In genomic region chr11:19703211-19703610, GRCh38 we compare ENCODE assay signal across 24 cellular contexts. TPM values are rescaled to one million over a fixed set of nuclear protein-coding genes. Genes with fewer than 3 reads are reported as not detected.
A peak's percentile ranks its signal among the peaks of the same experiment; 100 is the strongest.
DNase-seq lines count a peak whose midpoint lies in the region; ATAC-seq and TF ChIP-seq lines count a peak whose summit lies in the region.
"Had no signal": no experiment of that assay in that cellular context is flagged by ENCODE, and none has a peak within 500 bp of the region (broad histone marks: within the 10 kb centered on the region; RNA-seq: fewer than 3 reads in every experiment).

No MANE protein-coding gene starts in this region.

- no peak overlapping the region for H3K4me2 ChIP-seq in neural progenitor cell

- peak overlapping the region; percentile 46 for H3K27ac Mint-ChIP-seq in neural progenitor cell
- H3K27ac Mint-ChIP-seq: activated naive CD4-positive, alpha-beta T cell treated with anti-CD3 and anti-CD28 coated beads, Interleukin-2, amount 10 ng/mL, durations not matched to agents 7 days and 5 days; activated T-cell treated with anti-CD3 and anti-CD28 coated beads, Interleukin-2, amount 50 U/mL, for 72 hours; CD4-positive, alpha-beta T cell had no signal

- peaks cover 68% of the 10 kb centered on the region for H3K4me1 Mint-ChIP-seq in neural progenitor cell
- H3K4me1 Mint-ChIP-seq: activated naive CD4-positive, alpha-beta T cell treated with anti-CD3 and anti-CD28 coated beads, Interleukin-2, amount 10 ng/mL, durations not matched to agents 7 days and 5 days had no signal

- H3F3A ChIP-seq in neural progenitor cell (ENCODE audit: low read depth): peaks cover 3% of the 10 kb centered on the region

- no peaks in the 10 kb centered on the region for H3K36me3 Mint-ChIP-seq in neural progenitor cell
- H3K36me3 Mint-ChIP-seq: activated naive CD4-positive, alpha-beta T cell treated with anti-CD3 and anti-CD28 coated beads, Interleukin-2, amount 10 ng/mL, durations not matched to agents 7 days and 5 days had no signal

- intact Hi-C loops in heart right ventricle (cut with DNase I) (no loop called here), vagina (cut with DNase I) (no loop called here), posterior vena cava (cut with DNase I) (no loop called here)

- peak overlapping the region; percentile 30 for H3K4me3 Mint-ChIP-seq in neural progenitor cell
- H3K4me3 Mint-ChIP-seq: activated naive CD4-positive, alpha-beta T cell treated with anti-CD3 and anti-CD28 coated beads, Interleukin-2, amount 10 ng/mL, durations not matched to agents 7 days and 5 days; activated T-cell treated with anti-CD3 and anti-CD28 coated beads, Interleukin-2, amount 50 U/mL, for 72 hours; CD4-positive, alpha-beta T cell had no signal

- ATAC-seq in heart right ventricle: peak in 7 of 8 donors; percentile 5 to 85 (median 55)
- ATAC-seq: activated T-cell treated with anti-CD3 and anti-CD28 coated beads, Interleukin-2, amount 50 U/mL, for 72 hours; Panc1 had no signal

- H3K27me3 ChIP-seq in heart right ventricle: no peaks in the 10 kb centered on the region
- no peaks in the 10 kb centered on the region for H3K27me3 ChIP-seq in right atrium auricular region
- peaks cover 5% of the 10 kb centered on the region for H3K27me3 ChIP-seq in neural progenitor cell
- no peaks in the 10 kb centered on the region for H3K27me3 ChIP-seq in vagina

- H3K4me3 ChIP-seq in heart right ventricle: no peak overlapping the region
- H3K4me3 ChIP-seq in right atrium auricular region: no peak overlapping the region
- no peak overlapping the region for H3K4me3 ChIP-seq in neural progenitor cell
- H3K4me3 ChIP-seq in vagina: no peak overlapping the region
- H3K4me3 ChIP-seq: HAP-1 had no signal

- WGBS in heart right ventricle, 2 donors: 61 to 81% methylated on average over 7 of the region's 7 CpGs

- TF ChIP-seq CTCF in heart right ventricle (IDR thresholded peaks at IDR 0.05) (no peak), right atrium auricular region (IDR thresholded peaks at IDR 0.05) (no peak), neural progenitor cell (IDR thresholded peaks at IDR 0.05) (no peak), vagina (IDR thresholded peaks at IDR 0.05) (no peak)

- H2AFZ ChIP-seq in neural progenitor cell (replicated peaks): no peak overlapping the region

- no peaks in the 10 kb centered on the region for H4K20me1 ChIP-seq in neural progenitor cell (ENCODE audit: low read depth)

- H3K4me1 ChIP-seq in heart right ventricle: peaks cover 0 to 33% (median 23%) of the 10 kb centered on the region in 9 donors
- H3K4me1 ChIP-seq in right atrium auricular region: peaks cover 0 to 16% of the 10 kb centered on the region in 2 donors
- H3K4me1 ChIP-seq in neural progenitor cell: peaks cover 6% of the 10 kb centered on the region
- peaks cover 24% of the 10 kb centered on the region for H3K4me1 ChIP-seq in vagina
- H3K4me1 ChIP-seq: HAP-1 had no signal

- DNase-seq in heart right ventricle (peak in 1 of 2 donors; percentile 42), right atrium auricular region (ENCODE audit: low spot score) (no peak), amniotic epithelial cell (ENCODE audit: low read depth) (peak; percentile 15), neural progenitor cell (ENCODE audit: low spot score) (no peak), vagina (ENCODE audit: extremely low spot score in 2 of 2) (no peak), LoVo (ENCODE audit: low spot score) (no peak), posterior vena cava (ENCODE audit: low spot score) (no peak), cerebellum (ENCODE audit: low spot score) (no peak)
- DNase-seq: 8988T; activated naive CD4-positive, alpha-beta T cell treated with anti-CD3 and anti-CD28 coated beads, Interleukin-2, amount 10 ng/mL, durations not matched to agents 7 days and 5 days; activated T-cell treated with anti-CD3 and anti-CD28 coated beads, Interleukin-2, amount 50 U/mL, for 72 hours; AML-193; amniotic stem cell; CD4-positive, alpha-beta T cell; mammary epithelial cell; NCI-H2029 treated with DMSO at 0.1 percent for 48 hours; NCI-H69; SIG-M5; small intestine; stimulated activated CD4-positive, alpha-beta T cell treated with anti-CD3 and anti-CD28 coated beads, Interleukin-2, amount 100 ng/mL, for 24 hours; T1000 had no signal

- H3K79me2 ChIP-seq in neural progenitor cell (ENCODE audit: low read depth): no peaks in the 10 kb centered on the region

- no peak overlapping the region for H3K9ac ChIP-seq in neural progenitor cell

- H3K9me3 ChIP-seq in heart right ventricle (no peaks in the 10 kb centered on the region), right atrium auricular region (no peaks in the 10 kb centered on the region), neural progenitor cell (ENCODE audit: low read depth) (no peaks in the 10 kb centered on the region), vagina (no peaks in the 10 kb centered on the region)
- H3K9me3 ChIP-seq: HAP-1, neutrophil had no signal

- H3K36me3 ChIP-seq in heart right ventricle: no peaks in the 10 kb centered on the region
- H3K36me3 ChIP-seq in right atrium auricular region: no peaks in the 10 kb centered on the region
- no peaks in the 10 kb centered on the region for H3K36me3 ChIP-seq in neural progenitor cell
- H3K36me3 ChIP-seq in vagina: no peaks in the 10 kb centered on the region
- H3K36me3 ChIP-seq: HAP-1, neutrophil had no signal

- H3K27me3 Mint-ChIP-seq in neural progenitor cell (ENCODE audit: insufficient read depth, low read depth): no peaks in the 10 kb centered on the region

- no peaks in the 10 kb centered on the region for H3K9me3 Mint-ChIP-seq in neural progenitor cell
- H3K9me3 Mint-ChIP-seq: activated naive CD4-positive, alpha-beta T cell treated with anti-CD3 and anti-CD28 coated beads, Interleukin-2, amount 10 ng/mL, durations not matched to agents 7 days and 5 days; activated T-cell treated with anti-CD3 and anti-CD28 coated beads, Interleukin-2, amount 50 U/mL, for 72 hours; CD4-positive, alpha-beta T cell had no signal

- H3K27ac ChIP-seq in heart right ventricle (peak overlapping the region in 4 of 10 donors; percentile 11 to 63 (median 34)), right atrium auricular region (no peak overlapping the region), neural progenitor cell (no peak overlapping the region), vagina (peak overlapping the region; percentile 24)
- H3K27ac ChIP-seq: neutrophil had no signal

- TF ChIP-seq POLR2A in vagina (IDR thresholded peaks at IDR 0.05): no peak

RNA-seq across cellular contexts. Expression of gene NAV2, which starts 9.4 kb away (rescaled TPM):
- 10 to 100 TPM; 11.3 to 34.7 (median 23.7) TPM for total RNA-seq in heart right ventricle
- polyA plus RNA-seq in heart right ventricle: 1 to 10 TPM; 6.9 to 9.1 TPM
- total RNA-seq in right atrium auricular region: 10 to 100 TPM; 11.4 to 19.2 TPM
- total RNA-seq in neural progenitor cell (ENCODE audit: low replicate concordance): 9.6 and 18.1 TPM in 2 replicates
- 25.3 TPM for total RNA-seq in vagina
- total RNA-seq in posterior vena cava: 100 to 1,000 TPM in 1 of 2 donors, 10 to 100 TPM in 1; 69.2 to 108 TPM
- total RNA-seq in cerebellum: 18.3 TPM
